ENCODE assay signal across 24 cellular contexts in genomic region chr22:35148381-35148780, GRCh38.
"Had no signal": no experiment of that assay in that cellular context is flagged by ENCODE, and none has a peak within 500 bp of the region (broad histone marks: within the 10 kb centered on the region; RNA-seq: fewer than 3 reads in every experiment).

No MANE protein-coding gene starts in this region.

- H3K4me1 Mint-ChIP-seq: activated naive CD4-positive, alpha-beta T cell treated with anti-CD3 and anti-CD28 coated beads, Interleukin-2, amount 50 U/mL, for 24 hours; activated naive CD8-positive, alpha-beta T cell treated with anti-CD3 and anti-CD28 coated beads, Interleukin-2, amount 50 U/mL, for 24 hours; central memory CD8-positive, alpha-beta T cell had no signal

- H3K9me2 ChIP-seq: SK-N-SH had no signal

- H3K4me3 ChIP-seq: ascending aorta, body of pancreas, Peyer's patch, SJCRH30 had no signal

- ATAC-seq: activated CD8-positive, alpha-beta T cell treated with anti-CD3 and anti-CD28 coated beads for 36 hours; activated naive CD8-positive, alpha-beta T cell treated with anti-CD3 and anti-CD28 coated beads, Interleukin-2, amount 50 U/mL, for 24 hours; body of pancreas had no signal

- H3K36me3 ChIP-seq: ascending aorta, Peyer's patch, SJCRH30 had no signal

- H3K4me3 Mint-ChIP-seq: activated CD8-positive, alpha-beta T cell treated with anti-CD3 and anti-CD28 coated beads for 36 hours; activated naive CD4-positive, alpha-beta T cell treated with anti-CD3 and anti-CD28 coated beads, Interleukin-2, amount 50 U/mL, for 24 hours; activated naive CD8-positive, alpha-beta T cell treated with anti-CD3 and anti-CD28 coated beads, Interleukin-2, amount 50 U/mL, for 24 hours; central memory CD8-positive, alpha-beta T cell had no signal

- H3K27ac Mint-ChIP-seq: activated CD8-positive, alpha-beta T cell treated with anti-CD3 and anti-CD28 coated beads for 36 hours; activated naive CD4-positive, alpha-beta T cell treated with anti-CD3 and anti-CD28 coated beads, Interleukin-2, amount 50 U/mL, for 24 hours; activated naive CD8-positive, alpha-beta T cell treated with anti-CD3 and anti-CD28 coated beads, Interleukin-2, amount 50 U/mL, for 24 hours had no signal

- H3K36me3 Mint-ChIP-seq: activated naive CD4-positive, alpha-beta T cell treated with anti-CD3 and anti-CD28 coated beads, Interleukin-2, amount 50 U/mL, for 24 hours had no signal

- H3K27me3 ChIP-seq: ascending aorta, body of pancreas, Peyer's patch, SJCRH30 had no signal

- DNase-seq: activated CD4-positive, alpha-beta T cell treated with anti-CD3 and anti-CD28 coated beads for 4 hours; activated CD8-positive, alpha-beta memory T cell treated with anti-CD3 and anti-CD28 coated beads, Interleukin-2, amount 50 U/mL, for 48 hours; activated CD8-positive, alpha-beta T cell treated with anti-CD3 and anti-CD28 coated beads for 36 hours; activated naive CD8-positive, alpha-beta T cell treated with anti-CD3 and anti-CD28 coated beads, Interleukin-2, amount 50 U/mL, for 24 hours; activated T-cell treated with anti-CD3 and anti-CD28 coated beads, Interleukin-2, amount 50 U/mL, for 1 hour; amniotic stem cell; body of pancreas; NCI-H1092; NCI-H1417; NCI-H1930; NCI-H2171; NCI-H2227 treated with DMSO at 0.1 percent for 48 hours; NCI-H446 treated with DMSO at 0.1 percent for 48 hours; NCI-H526 treated with DMSO at 0.1 percent for 48 hours; Peyer's patch; Right ventricle myocardium superior; SJCRH30; SK-N-SH; T-helper 1 cell had no signal

- H3K27ac ChIP-seq: ascending aorta, body of pancreas, Peyer's patch, RWPE1, SJCRH30, VCaP had no signal

- H3K9me3 Mint-ChIP-seq: activated CD8-positive, alpha-beta T cell treated with anti-CD3 and anti-CD28 coated beads for 36 hours; activated naive CD4-positive, alpha-beta T cell treated with anti-CD3 and anti-CD28 coated beads, Interleukin-2, amount 50 U/mL, for 24 hours; activated naive CD8-positive, alpha-beta T cell treated with anti-CD3 and anti-CD28 coated beads, Interleukin-2, amount 50 U/mL, for 24 hours; central memory CD8-positive, alpha-beta T cell had no signal

- H3K4me2 ChIP-seq: SK-N-SH had no signal

- H3K4me1 ChIP-seq: ascending aorta, body of pancreas, Peyer's patch, SJCRH30 had no signal

- H3K9me3 ChIP-seq: ascending aorta, body of pancreas, Peyer's patch, SJCRH30, SK-N-SH had no signal
